32 cellular contexts compared by ENCODE assay signal in the genomic region with DNA sequence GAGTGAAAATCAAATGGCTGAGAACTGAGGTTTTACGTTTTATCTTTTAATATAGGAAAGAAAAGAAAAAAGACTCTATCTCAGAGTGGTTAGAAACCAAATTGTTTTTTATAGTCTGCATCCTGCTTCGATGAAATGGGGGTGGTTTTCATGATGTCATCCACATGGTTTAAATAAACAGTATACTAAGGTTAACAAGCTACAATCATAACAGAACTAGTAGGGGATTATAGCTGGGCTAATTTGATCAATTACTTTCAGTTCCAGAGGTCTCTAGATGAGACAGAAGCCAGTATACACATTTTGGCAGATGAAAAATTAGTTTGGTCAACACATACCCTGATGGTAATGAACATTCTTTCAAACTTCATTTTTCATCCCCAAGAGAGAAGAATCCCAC.
A peak's percentile ranks its signal among the peaks of the same experiment; 100 is the strongest.
DNase-seq lines count a peak whose midpoint lies in the region; ATAC-seq, FAIRE-seq and TF ChIP-seq lines count a peak whose summit lies in the region.
"Had no signal": no experiment of that assay in that cellular context is flagged by ENCODE, and none has a peak within 500 bp of the region (broad histone marks: within the 10 kb centered on the region; RNA-seq: fewer than 3 reads in every experiment).

No MANE protein-coding gene starts in this region.

- DNase-seq in GM13977 (ENCODE audit: low spot score): peak; percentile 25
- DNase-seq in CD14-positive monocyte (ENCODE audit: low spot score): no peak
- DNase-seq in GM12892 (ENCODE audit: insufficient read length): no peak
- DNase-seq in CD4-positive, alpha-beta memory T cell: no peak
- no peak for DNase-seq in NCI-H1048 (lab: John Stamatoyannopoulos, UW)
- DNase-seq: activated CD4-positive, alpha-beta T cell treated with anti-CD3 and anti-CD28 coated beads, Interleukin-2, amount 50 U/mL, for 4 hours; activated CD8-positive, alpha-beta memory T cell treated with anti-CD3 and anti-CD28 coated beads, Interleukin-2, amount 10 ng/mL, durations not matched to agents 7 days and 5 days; activated T-cell treated with anti-CD3 and anti-CD28 coated beads, Interleukin-2, amount 50 U/mL, for 4 hours; CD8-positive, alpha-beta memory T cell; effector CD4-positive, alpha-beta T cell; H9; Karpas-422; NCI-H1417; NCI-H2029 treated with DMSO at 0.1 percent for 48 hours; NCI-H2227 treated with DMSO at 0.1 percent for 48 hours; NCI-H526; Right ventricle myocardium superior; stimulated activated CD4-positive, alpha-beta T cell treated with anti-CD3 and anti-CD28 coated beads, Interleukin-15, amount 100 ng/mL, for 24 hours; T-helper 17 cell had no signal

- POLR2A ChIA-PET in CD4-positive, alpha-beta memory T cell (lab: Charles Lee; ENCODE audit: partially characterized antibody): no interaction called here

- H3K4me3 Mint-ChIP-seq in CD14-positive monocyte: no peak overlapping the region
- no peak overlapping the region for H3K4me3 Mint-ChIP-seq in CD4-positive, alpha-beta memory T cell
- H3K4me3 Mint-ChIP-seq: activated CD8-positive, alpha-beta memory T cell treated with anti-CD3 and anti-CD28 coated beads, Interleukin-2, amount 10 ng/mL, durations not matched to agents 7 days and 5 days; activated T-cell treated with anti-CD3 and anti-CD28 coated beads, Interleukin-2, amount 50 U/mL, for 4 hours; CD8-positive, alpha-beta memory T cell; H9; nephron; stimulated activated effector memory CD8-positive, alpha-beta T cell treated with anti-CD3 and anti-CD28 coated beads, Interleukin-12 subunit alpha, Interleukin-12 subunit beta, amount 100 ng/mL, for 72 hours; T-helper 17 cell had no signal

- TF ChIP-seq POLR2A in GM12892 (IDR thresholded peaks at IDR 0.05; ENCODE audit: low read depth, low read length): no peak

- peaks cover 5 to 6% (median 5%) of the 10 kb centered on the region in 3 donors for H3K27me3 Mint-ChIP-seq in CD14-positive monocyte (ENCODE audit: low read depth in 3 of 3)
- H3K27me3 Mint-ChIP-seq in CD4-positive, alpha-beta memory T cell: peaks cover 3 to 8% of the 10 kb centered on the region in 2 donors

- H3K27ac Mint-ChIP-seq in CD14-positive monocyte: no peak overlapping the region
- H3K27ac Mint-ChIP-seq in CD4-positive, alpha-beta memory T cell: no peak overlapping the region
- H3K27ac Mint-ChIP-seq: activated CD8-positive, alpha-beta memory T cell treated with anti-CD3 and anti-CD28 coated beads, Interleukin-2, amount 10 ng/mL, durations not matched to agents 7 days and 5 days; CD8-positive, alpha-beta memory T cell; H9; nephron; stimulated activated effector memory CD8-positive, alpha-beta T cell treated with anti-CD3 and anti-CD28 coated beads, Interleukin-12 subunit alpha, Interleukin-12 subunit beta, amount 100 ng/mL, for 72 hours; T-helper 17 cell had no signal

- H3K36me3 Mint-ChIP-seq in CD14-positive monocyte: no peaks in the 10 kb centered on the region
- H3K36me3 Mint-ChIP-seq in CD4-positive, alpha-beta memory T cell: no peaks in the 10 kb centered on the region
- H3K36me3 Mint-ChIP-seq: activated CD8-positive, alpha-beta memory T cell treated with anti-CD3 and anti-CD28 coated beads, Interleukin-2, amount 10 ng/mL, durations not matched to agents 7 days and 5 days; CD8-positive, alpha-beta memory T cell; stimulated activated effector memory CD8-positive, alpha-beta T cell treated with anti-CD3 and anti-CD28 coated beads, Interleukin-12 subunit alpha, Interleukin-12 subunit beta, amount 100 ng/mL, for 72 hours had no signal

- peaks cover 0 to 15% (median 8%) of the 10 kb centered on the region in 7 donors for H3K9me3 Mint-ChIP-seq in CD14-positive monocyte
- H3K9me3 Mint-ChIP-seq in CD4-positive, alpha-beta memory T cell: peaks cover 0 to 17% (median 6%) of the 10 kb centered on the region in 8 donors

- FAIRE-seq in GM12892 (lab: Jason Lieb, UNC): no peak
- FAIRE-seq: astrocyte, colon, GM12891 had no signal

- no peaks in the 10 kb centered on the region for H3K27me3 ChIP-seq in CD4-positive, alpha-beta memory T cell (ENCODE audit: insufficient read depth, low read length)
- H3K27me3 ChIP-seq: cardiac muscle cell, gastroesophageal sphincter, tibial nerve had no signal

- ATAC-seq in GM19035 (IDR thresholded peaks at IDR 0.05; ENCODE audit: unreplicated experiment): peak; percentile 60
- peak; percentile 61 for ATAC-seq in HG02852 (IDR thresholded peaks at IDR 0.05; ENCODE audit: unreplicated experiment)
- ATAC-seq in HG03565 (IDR thresholded peaks at IDR 0.05; ENCODE audit: unreplicated experiment): peak; percentile 51
- ATAC-seq: activated CD4-positive, CD25-positive, alpha-beta regulatory T cell treated with anti-CD3 and anti-CD28 coated beads, Interleukin-2, amount 50 U/mL, for 24 hours; activated CD8-positive, alpha-beta memory T cell treated with anti-CD3 and anti-CD28 coated beads, Interleukin-2, amount 10 ng/mL, durations not matched to agents 7 days and 5 days; activated T-cell treated with anti-CD3 and anti-CD28 coated beads, Interleukin-2, amount 50 U/mL, for 4 hours; gastroesophageal sphincter; stimulated activated effector memory CD8-positive, alpha-beta T cell treated with anti-CD3 and anti-CD28 coated beads, Interleukin-12 subunit alpha, Interleukin-12 subunit beta, amount 100 ng/mL, for 72 hours; T-helper 17 cell had no signal

- no peaks in the 10 kb centered on the region for H3K4me1 ChIP-seq in CD4-positive, alpha-beta memory T cell (ENCODE audit: insufficient read depth, low read length)
- H3K4me1 ChIP-seq: gastroesophageal sphincter, tibial nerve had no signal

- no peaks in the 10 kb centered on the region for H3K4me1 Mint-ChIP-seq in CD14-positive monocyte
- H3K4me1 Mint-ChIP-seq in CD4-positive, alpha-beta memory T cell: no peaks in the 10 kb centered on the region
- H3K4me1 Mint-ChIP-seq: activated CD8-positive, alpha-beta memory T cell treated with anti-CD3 and anti-CD28 coated beads, Interleukin-2, amount 10 ng/mL, durations not matched to agents 7 days and 5 days; CD8-positive, alpha-beta memory T cell; H9; nephron; stimulated activated effector memory CD8-positive, alpha-beta T cell treated with anti-CD3 and anti-CD28 coated beads, Interleukin-12 subunit alpha, Interleukin-12 subunit beta, amount 100 ng/mL, for 72 hours; T-helper 17 cell had no signal

- H3K36me3 ChIP-seq in CD4-positive, alpha-beta memory T cell (ENCODE audit: insufficient read depth, low read length): no peaks in the 10 kb centered on the region
- H3K36me3 ChIP-seq: cardiac muscle cell, gastroesophageal sphincter, tibial nerve had no signal

- intact Hi-C loops in CD14-positive monocyte (cut with micrococcal nuclease): no loop called here
- intact Hi-C loops in CD4-positive, alpha-beta memory T cell (cut with micrococcal nuclease): no loop called here

- H3K9me3 ChIP-seq in CD4-positive, alpha-beta memory T cell (ENCODE audit: control insufficient read depth in 1 of 2, low read length in 2 of 2): no peaks in the 10 kb centered on the region
- H3K9me3 ChIP-seq: gastroesophageal sphincter, tibial nerve had no signal

- no peak overlapping the region for H3K27ac ChIP-seq in CD4-positive, alpha-beta memory T cell (ENCODE audit: low read depth, low read length)
- H3K27ac ChIP-seq: cardiac muscle cell, gastroesophageal sphincter, tibial nerve had no signal

- no peak for TF ChIP-seq CTCF in GM13977 (IDR thresholded peaks at IDR 0.05; ENCODE audit: extremely low read depth, insufficient read depth, missing control alignments)
- TF ChIP-seq CTCF in CD14-positive monocyte (IDR thresholded peaks at IDR 0.05): no peak

- CTCF ChIA-PET in CD4-positive, alpha-beta memory T cell (lab: Charles Lee; ENCODE audit: partially characterized antibody): no interaction called here

- no peak overlapping the region for H3K4me3 ChIP-seq in CD4-positive, alpha-beta memory T cell (ENCODE audit: low read length in 2 of 2)
- H3K4me3 ChIP-seq: cardiac muscle cell, gastroesophageal sphincter, lung, tibial nerve had no signal

- in situ Hi-C loops in GM13977 (cut with MboI; ENCODE audit: low pct_unique_long_range_greater_than_20kb, low sequenced_read_pairs, unreplicated experiment): no loop called here
